7 cellular contexts compared by ENCODE assay signal in the genomic region with DNA sequence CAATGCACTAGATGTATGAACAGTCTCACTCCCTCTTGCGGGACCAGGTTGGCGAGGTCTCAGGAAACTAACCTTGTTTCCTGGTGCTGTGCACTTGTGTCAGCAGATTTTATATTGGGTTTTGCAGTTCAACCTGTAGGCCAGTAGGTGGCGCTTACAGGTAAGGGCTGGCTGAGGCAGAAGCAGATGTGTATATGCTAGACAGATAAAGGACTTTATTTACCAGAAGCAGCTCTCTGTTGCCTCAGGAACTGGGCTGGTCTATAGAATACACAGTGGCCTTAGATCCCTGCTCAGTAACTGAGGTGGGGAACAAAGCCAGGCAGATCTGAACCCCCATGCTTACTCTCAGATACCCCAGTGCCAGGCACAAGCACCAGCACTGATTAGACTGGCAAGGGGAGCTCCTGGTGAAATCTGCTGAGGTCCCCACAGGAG.
A peak's percentile ranks its signal among the peaks of the same experiment; 100 is the strongest.
DNase-seq lines count a peak whose midpoint lies in the region; ATAC-seq and TF ChIP-seq lines count a peak whose summit lies in the region.

No MANE protein-coding gene starts in this region.

- peaks cover 3% of the 10 kb centered on the region for H3K36me3 Mint-ChIP-seq in activated CD8-positive, alpha-beta T cell treated with anti-CD3 and anti-CD28 coated beads for 36 hours (ENCODE audit: low read depth)
- no peaks in the 10 kb centered on the region for H3K36me3 Mint-ChIP-seq in osteocyte (ENCODE audit: unreplicated experiment)

- peak; percentile 46 for ATAC-seq in HG03039 (IDR thresholded peaks at IDR 0.05; ENCODE audit: unreplicated experiment)
- peak; percentile 97 for ATAC-seq in activated CD8-positive, alpha-beta T cell treated with anti-CD3 and anti-CD28 coated beads for 36 hours
- ATAC-seq in esophagus mucosa, result peak; percentile 86
- ATAC-seq in HG03097 (IDR thresholded peaks at IDR 0.05; ENCODE audit: low FRiP score, unreplicated experiment), result no peak

- intact Hi-C loops in activated CD8-positive, alpha-beta T cell treated with anti-CD3 and anti-CD28 coated beads for 36 hours (cut with micrococcal nuclease), result loop anchor here (2.0 kb wide), 1 partner anchor 401 kb away; no protein-coding TSS in a partner anchor

- DNase-seq in NCI-H526 treated with DMSO at 0.1 percent for 48 hours (lab: John Stamatoyannopoulos, UW) (peak; percentile 60), osteocyte (ENCODE audit: extremely low spot score, unreplicated experiment) (no peak)
- peak; percentile 60 for DNase-seq in activated CD8-positive, alpha-beta T cell treated with anti-CD3 and anti-CD28 coated beads for 36 hours

- TF ChIP-seq CTCF in GM12873 (IDR thresholded peaks at IDR 0.05; ENCODE audit: insufficient read depth, low read depth, low read length, missing control alignments) (peak; percentile 90), osteocyte (IDR thresholded peaks at IDR 0.05) (peak; percentile 67)
- TF ChIP-seq CTCF in activated CD8-positive, alpha-beta T cell treated with anti-CD3 and anti-CD28 coated beads for 36 hours (IDR thresholded peaks at IDR 0.05), result peak; percentile 90

- H3K27ac Mint-ChIP-seq in activated CD8-positive, alpha-beta T cell treated with anti-CD3 and anti-CD28 coated beads for 36 hours, result no peak overlapping the region
- H3K27ac Mint-ChIP-seq in osteocyte (ENCODE audit: unreplicated experiment), result no peak overlapping the region

- peaks cover 1% of the 10 kb centered on the region for H3K27me3 Mint-ChIP-seq in activated CD8-positive, alpha-beta T cell treated with anti-CD3 and anti-CD28 coated beads for 36 hours
- no peaks in the 10 kb centered on the region for H3K27me3 Mint-ChIP-seq in osteocyte (ENCODE audit: unreplicated experiment)

- peaks cover 18% of the 10 kb centered on the region for H3K4me1 Mint-ChIP-seq in activated CD8-positive, alpha-beta T cell treated with anti-CD3 and anti-CD28 coated beads for 36 hours (ENCODE audit: low read depth)
- H3K4me1 Mint-ChIP-seq in osteocyte (ENCODE audit: unreplicated experiment), result no peaks in the 10 kb centered on the region

- CTCF ChIA-PET in activated CD8-positive, alpha-beta T cell treated with anti-CD3 and anti-CD28 coated beads for 36 hours (lab: Charles Lee), result interaction anchor here (0.6 to 3.7 kb wide), 43 partner anchors 9 to 416 kb away, joined by 3 to 38 read pairs (median 4); partner anchors contain the start of gene MANF

- no peak overlapping the region for H3K4me3 Mint-ChIP-seq in activated CD8-positive, alpha-beta T cell treated with anti-CD3 and anti-CD28 coated beads for 36 hours
- no peak overlapping the region for H3K4me3 Mint-ChIP-seq in osteocyte (ENCODE audit: unreplicated experiment)

- H3K9me3 Mint-ChIP-seq in activated CD8-positive, alpha-beta T cell treated with anti-CD3 and anti-CD28 coated beads for 36 hours, result peaks cover 4% of the 10 kb centered on the region
- no peaks in the 10 kb centered on the region for H3K9me3 Mint-ChIP-seq in osteocyte (ENCODE audit: unreplicated experiment)

- POLR2A ChIA-PET in activated CD8-positive, alpha-beta T cell treated with anti-CD3 and anti-CD28 coated beads for 36 hours (lab: Charles Lee), result no interaction called here
